In the genomic region with DNA sequence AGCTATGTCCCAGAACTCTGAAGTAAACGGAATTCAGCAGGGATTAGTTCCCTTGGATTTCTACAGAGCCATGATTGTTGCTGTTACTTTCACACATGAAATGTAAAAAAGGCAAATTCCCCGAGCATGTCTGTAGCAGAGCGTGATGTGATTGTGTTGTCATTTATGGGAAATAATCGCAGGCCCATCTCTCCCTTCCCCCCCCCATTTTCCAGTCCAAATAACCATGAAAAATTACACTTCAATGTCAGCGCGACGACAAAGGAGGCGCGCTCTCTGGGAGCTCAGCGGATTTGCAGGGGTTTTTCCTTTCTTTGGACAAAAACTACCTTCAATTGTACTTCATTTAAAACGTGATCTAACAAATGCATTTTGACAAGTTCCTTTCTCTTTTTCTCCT, we compare ENCODE assay signal across 22 cellular contexts.
"Had no signal": no experiment of that assay in that cellular context is flagged by ENCODE, and none has a peak within 500 bp of the region (broad histone marks: within the 10 kb centered on the region; RNA-seq: fewer than 3 reads in every experiment).

No MANE protein-coding gene starts in this region.

- H3K27me3 Mint-ChIP-seq: activated naive CD4-positive, alpha-beta T cell treated with anti-CD3 and anti-CD28 coated beads, Interleukin-2, amount 50 U/mL, for 24 hours; activated T-cell treated with anti-CD3 and anti-CD28 coated beads, Interleukin-2, amount 50 U/mL, for 24 hours had no signal

- H3K27ac ChIP-seq: ascending aorta, brain microvascular endothelial cell had no signal

- H3K27me3 ChIP-seq: ascending aorta, brain microvascular endothelial cell had no signal

- H3K4me3 Mint-ChIP-seq: activated B cell treated with CpG ODN at 0.5 μM for 24 hours; activated CD4-positive, alpha-beta T cell treated with anti-CD3 and anti-CD28 coated beads, Interleukin-2, amount 10 ng/mL, durations not matched to agents 24 days and 14 days; activated CD8-positive, alpha-beta memory T cell treated with anti-CD3 and anti-CD28 coated beads, Interleukin-2, amount 10 ng/mL, durations not matched to agents 7 days and 5 days; activated naive CD4-positive, alpha-beta T cell treated with anti-CD3 and anti-CD28 coated beads, Interleukin-2, amount 50 U/mL, for 24 hours; activated T-cell treated with anti-CD3 and anti-CD28 coated beads, Interleukin-2, amount 50 U/mL, for 24 hours; activated T-helper 1 cell treated with anti-CD3 and anti-CD28 coated beads, Interleukin-12 subunit alpha, Interleukin-12 subunit beta, Interleukin-2, Interleukin-4 antibody, amounts not matched to agents 30 ng/mL and 10 ng/mL and 1 ng/mL, durations not matched to agents 14 hours and 24 hours and 36 hours; T-helper 17 cell had no signal

- DNase-seq: activated B cell treated with CpG ODN at 0.5 μM for 24 hours; activated CD4-positive, alpha-beta T cell treated with anti-CD3 and anti-CD28 coated beads for 1 hour; activated CD4-positive, alpha-beta T cell treated with anti-CD3 and anti-CD28 coated beads, Interleukin-2, amount 10 ng/mL, durations not matched to agents 24 days and 14 days; activated CD4-positive, alpha-beta T cell treated with anti-CD3 and anti-CD28 coated beads, Interleukin-2, amount 50 U/mL, for 48 hours; activated CD8-positive, alpha-beta memory T cell treated with anti-CD3 and anti-CD28 coated beads, Interleukin-2, amount 10 ng/mL, durations not matched to agents 7 days and 5 days; activated effector memory CD4-positive, alpha-beta T cell treated with Interleukin-2 at 50 U/mL for 16 hours; activated naive CD4-positive, alpha-beta T cell; activated T-cell treated with anti-CD3 and anti-CD28 coated beads, Interleukin-2, amount 50 U/mL, for 24 hours; brain microvascular endothelial cell; IMR-90; Kasumi-1; KBM-7; NCI-H1930; NCI-H510A treated with DMSO at 0.1 percent for 48 hours; NCI-H69; PC-3; SHP77 treated with DMSO at 0.1 percent for 48 hours; T-helper 17 cell; T-helper 9 cell had no signal

- H3K36me3 ChIP-seq: ascending aorta, brain microvascular endothelial cell had no signal

- H3K36me3 Mint-ChIP-seq: activated CD8-positive, alpha-beta memory T cell treated with anti-CD3 and anti-CD28 coated beads, Interleukin-2, amount 10 ng/mL, durations not matched to agents 7 days and 5 days; activated naive CD4-positive, alpha-beta T cell treated with anti-CD3 and anti-CD28 coated beads, Interleukin-2, amount 50 U/mL, for 24 hours had no signal

- ATAC-seq: activated CD8-positive, alpha-beta memory T cell treated with anti-CD3 and anti-CD28 coated beads, Interleukin-2, amount 10 ng/mL, durations not matched to agents 7 days and 5 days; PC-3; T-helper 17 cell had no signal

- H3K9me3 Mint-ChIP-seq: activated B cell treated with CpG ODN at 0.5 μM for 24 hours; activated CD4-positive, alpha-beta T cell treated with anti-CD3 and anti-CD28 coated beads, Interleukin-2, amount 10 ng/mL, durations not matched to agents 24 days and 14 days; activated naive CD4-positive, alpha-beta T cell treated with anti-CD3 and anti-CD28 coated beads, Interleukin-2, amount 50 U/mL, for 24 hours; activated T-cell treated with anti-CD3 and anti-CD28 coated beads, Interleukin-2, amount 50 U/mL, for 24 hours; activated T-helper 1 cell treated with anti-CD3 and anti-CD28 coated beads, Interleukin-12 subunit alpha, Interleukin-12 subunit beta, Interleukin-2, Interleukin-4 antibody, amounts not matched to agents 30 ng/mL and 10 ng/mL and 1 ng/mL, durations not matched to agents 14 hours and 24 hours and 36 hours had no signal

- H3K27ac Mint-ChIP-seq: activated B cell treated with CpG ODN at 0.5 μM for 24 hours; activated CD4-positive, alpha-beta T cell treated with anti-CD3 and anti-CD28 coated beads, Interleukin-2, amount 10 ng/mL, durations not matched to agents 24 days and 14 days; activated CD8-positive, alpha-beta memory T cell treated with anti-CD3 and anti-CD28 coated beads, Interleukin-2, amount 10 ng/mL, durations not matched to agents 7 days and 5 days; activated naive CD4-positive, alpha-beta T cell treated with anti-CD3 and anti-CD28 coated beads, Interleukin-2, amount 50 U/mL, for 24 hours; activated T-cell treated with anti-CD3 and anti-CD28 coated beads, Interleukin-2, amount 50 U/mL, for 24 hours; activated T-helper 1 cell treated with anti-CD3 and anti-CD28 coated beads, Interleukin-12 subunit alpha, Interleukin-12 subunit beta, Interleukin-2, Interleukin-4 antibody, amounts not matched to agents 30 ng/mL and 10 ng/mL and 1 ng/mL, durations not matched to agents 14 hours and 24 hours and 36 hours; T-helper 17 cell had no signal

- H3K4me3 ChIP-seq: ascending aorta had no signal

- H3K9me3 ChIP-seq: ascending aorta had no signal
